In genomic region chr4:169493164-169493524, GRCh38 we compare ENCODE assay signal across 15 cellular contexts.
DNase-seq lines count a peak whose midpoint lies in the region; ATAC-seq and TF ChIP-seq lines count a peak whose summit lies in the region.
"Had no signal": no experiment of that assay in that cellular context is flagged by ENCODE, and none has a peak within 500 bp of the region (broad histone marks: within the 10 kb centered on the region; RNA-seq: fewer than 3 reads in every experiment).

No MANE protein-coding gene starts in this region.

- H3K9me2 ChIP-seq in PC-9 (ENCODE audit: insufficient read depth): no peaks in the 10 kb centered on the region
- H3K9me2 ChIP-seq: SK-N-SH had no signal

- no peaks in the 10 kb centered on the region for H3K27me3 ChIP-seq in PC-9 (ENCODE audit: insufficient read depth, low read depth)
- no peaks in the 10 kb centered on the region for H3K27me3 ChIP-seq in ovary
- no peaks in the 10 kb centered on the region for H3K27me3 ChIP-seq in mesendoderm (ENCODE audit: insufficient read depth, low read length, poor library complexity)
- H3K27me3 ChIP-seq: Peyer's patch had no signal

- H3K4ac ChIP-seq in mesendoderm (ENCODE audit: low read depth, low read length): no peak overlapping the region

- H2BK15ac ChIP-seq in mesendoderm (replicated peaks; ENCODE audit: low read depth): no peak overlapping the region

- H3F3A ChIP-seq in PC-9 (ENCODE audit: insufficient read depth, low read depth): no peaks in the 10 kb centered on the region

- H3K4me2 ChIP-seq in PC-9 (no peak overlapping the region), mesendoderm (ENCODE audit: low read length) (no peak overlapping the region)
- H3K4me2 ChIP-seq: SK-N-SH had no signal

- TF ChIP-seq CTCF in activated CD8-positive, alpha-beta T cell treated with anti-CD3 and anti-CD28 coated beads for 36 hours (IDR thresholded peaks at IDR 0.05): peak; percentile 54
- 0 out of 2 replicates have a peak, but pooled peaks have one; percentile 20 for TF ChIP-seq CTCF in PC-9 (conservative IDR thresholded peaks at IDR 0.05)
- TF ChIP-seq CTCF in chondrocyte (IDR thresholded peaks at IDR 0.05): peak; percentile 46
- TF ChIP-seq CTCF in type B pancreatic cell (conservative IDR thresholded peaks at IDR 0.05): peak; percentile 23
- no peak for TF ChIP-seq CTCF in ovary (IDR thresholded peaks at IDR 0.05)

- H3K9me3 ChIP-seq in PC-9 (ENCODE audit: insufficient read depth, low read depth) (no peaks in the 10 kb centered on the region), ovary (no peaks in the 10 kb centered on the region)
- H3K9me3 ChIP-seq: SK-N-SH had no signal

- H3K36me3 Mint-ChIP-seq in activated CD8-positive, alpha-beta T cell treated with anti-CD3 and anti-CD28 coated beads for 36 hours (ENCODE audit: low read depth): peaks cover 17% of the 10 kb centered on the region
- H3K36me3 Mint-ChIP-seq in activated CD8-positive, alpha-beta T cell treated with anti-CD3 and anti-CD28 coated beads, Interleukin-2, amount 10 ng/mL, durations not matched to agents 7 days and 5 days (ENCODE audit: low read depth): peaks cover 7% of the 10 kb centered on the region
- H3K36me3 Mint-ChIP-seq in chondrocyte (ENCODE audit: low read depth) (peaks cover 18% of the 10 kb centered on the region), type B pancreatic cell (peaks cover 20% of the 10 kb centered on the region)

- no peak overlapping the region for H2BK120ac ChIP-seq in mesendoderm (ENCODE audit: low read depth, low read length)

- TF ChIP-seq POLR2A in ovary (IDR thresholded peaks at IDR 0.05): no peak

- H3K27ac ChIP-seq in PC-9 (no peak overlapping the region), ovary (no peak overlapping the region), mesendoderm (ENCODE audit: low read depth, low read length) (no peak overlapping the region)
- H3K27ac ChIP-seq: Peyer's patch had no signal

- intact Hi-C loops in activated CD8-positive, alpha-beta T cell treated with anti-CD3 and anti-CD28 coated beads for 36 hours (cut with micrococcal nuclease): no loop called here
- intact Hi-C loops in PC-9 (cut with micrococcal nuclease; ENCODE audit: unreplicated experiment) (loop anchor here (5.0 kb wide), 1 partner anchor 1421 kb away; no protein-coding TSS in a partner anchor), ovary (cut with DNase I) (no loop called here)

- H3K27ac Mint-ChIP-seq in activated CD8-positive, alpha-beta T cell treated with anti-CD3 and anti-CD28 coated beads for 36 hours: no peak overlapping the region
- H3K27ac Mint-ChIP-seq in activated CD8-positive, alpha-beta T cell treated with anti-CD3 and anti-CD28 coated beads, Interleukin-2, amount 10 ng/mL, durations not matched to agents 7 days and 5 days: no peak overlapping the region
- H3K27ac Mint-ChIP-seq in chondrocyte (ENCODE audit: unreplicated experiment): peak overlapping the region; percentile 62
- H3K27ac Mint-ChIP-seq in type B pancreatic cell: no peak overlapping the region

- ATAC-seq in activated CD8-positive, alpha-beta T cell treated with anti-CD3 and anti-CD28 coated beads for 36 hours: no peak
- ATAC-seq in activated CD8-positive, alpha-beta T cell treated with anti-CD3 and anti-CD28 coated beads, Interleukin-2, amount 10 ng/mL, durations not matched to agents 7 days and 5 days: no peak

- H3K23ac ChIP-seq in mesendoderm (ENCODE audit: low read length): no peak overlapping the region

- BruUV-seq in PC-9 (replicated peaks; lab: Mats Ljungman, UMichigan): no TSS peak

- DNase-seq in activated CD8-positive, alpha-beta T cell treated with anti-CD3 and anti-CD28 coated beads for 36 hours: no peak
- no peak for DNase-seq in activated CD8-positive, alpha-beta T cell treated with anti-CD3 and anti-CD28 coated beads, Interleukin-2, amount 10 ng/mL, durations not matched to agents 7 days and 5 days
- DNase-seq in PC-9 (no peak), chondrocyte (ENCODE audit: low spot score) (no peak), type B pancreatic cell (ENCODE audit: extremely low spot score, unreplicated experiment) (no peak), ovary (no peak), mesendoderm (no peak), Kasumi-1 (lab: John Stamatoyannopoulos, UW) (no peak)
- DNase-seq: 8988T, NCI-H2081 treated with DMSO at 0.1 percent for 48 hours, NCI-H510A, NCI-H774, Right ventricle myocardium superior had no signal

- H3K27me3 Mint-ChIP-seq in activated CD8-positive, alpha-beta T cell treated with anti-CD3 and anti-CD28 coated beads for 36 hours: no peaks in the 10 kb centered on the region
- H3K27me3 Mint-ChIP-seq in activated CD8-positive, alpha-beta T cell treated with anti-CD3 and anti-CD28 coated beads, Interleukin-2, amount 10 ng/mL, durations not matched to agents 7 days and 5 days (ENCODE audit: low read depth): no peaks in the 10 kb centered on the region
- H3K27me3 Mint-ChIP-seq in chondrocyte (ENCODE audit: low read depth) (no peaks in the 10 kb centered on the region), type B pancreatic cell (no peaks in the 10 kb centered on the region)

- no peak overlapping the region for H3K56ac ChIP-seq in mesendoderm (ENCODE audit: low read length)

- no peak overlapping the region for H2BK5ac ChIP-seq in mesendoderm (ENCODE audit: low read length)

- POLR2A ChIA-PET in activated CD8-positive, alpha-beta T cell treated with anti-CD3 and anti-CD28 coated beads for 36 hours (lab: Charles Lee): interaction anchor here (1.1 kb wide), 1 partner anchor 518 kb away, joined by 3 read pairs; no protein-coding TSS in a partner anchor
- POLR2A ChIA-PET in activated CD8-positive, alpha-beta T cell treated with anti-CD3 and anti-CD28 coated beads, Interleukin-2, amount 10 ng/mL, durations not matched to agents 7 days and 5 days (lab: Charles Lee): no interaction called here
- POLR2A ChIA-PET in PC-9 (lab: Charles Lee; ENCODE audit: unreplicated experiment): no interaction called here

- no peak overlapping the region for H3K9ac ChIP-seq in mesendoderm (ENCODE audit: low read length)
- H3K9ac ChIP-seq: SK-N-SH had no signal

- H4K20me1 ChIP-seq in PC-9 (ENCODE audit: insufficient read depth): no peaks in the 10 kb centered on the region

- H3K9me3 Mint-ChIP-seq in activated CD8-positive, alpha-beta T cell treated with anti-CD3 and anti-CD28 coated beads for 36 hours: peaks cover 4% of the 10 kb centered on the region
- no peaks in the 10 kb centered on the region for H3K9me3 Mint-ChIP-seq in activated CD8-positive, alpha-beta T cell treated with anti-CD3 and anti-CD28 coated beads, Interleukin-2, amount 10 ng/mL, durations not matched to agents 7 days and 5 days (ENCODE audit: insufficient read depth)
- H3K9me3 Mint-ChIP-seq in chondrocyte (ENCODE audit: low read depth) (peaks cover 18% of the 10 kb centered on the region), type B pancreatic cell (no peaks in the 10 kb centered on the region)

- H2AK5ac ChIP-seq in mesendoderm (ENCODE audit: low read length): no peak overlapping the region

- no peaks in the 10 kb centered on the region for H3K4me1 ChIP-seq in PC-9 (replicated peaks; ENCODE audit: insufficient read depth)
- H3K4me1 ChIP-seq in ovary (ENCODE audit: insufficient read depth): no peaks in the 10 kb centered on the region
- no peaks in the 10 kb centered on the region for H3K4me1 ChIP-seq in mesendoderm (ENCODE audit: control insufficient read depth, low read depth, low read length)
- H3K4me1 ChIP-seq: Peyer's patch had no signal

- CTCF ChIA-PET in activated CD8-positive, alpha-beta T cell treated with anti-CD3 and anti-CD28 coated beads for 36 hours (lab: Charles Lee): interaction anchor here (0.7 to 3.5 kb wide), 7 partner anchors 12 to 977 kb away, joined by 3 to 17 read pairs (median 3); partner anchors contain the start of gene NEK1
- CTCF ChIA-PET in activated CD8-positive, alpha-beta T cell treated with anti-CD3 and anti-CD28 coated beads, Interleukin-2, amount 10 ng/mL, durations not matched to agents 7 days and 5 days (lab: Charles Lee): interaction anchor here (0.7 to 1.3 kb wide), 11 partner anchors 14 to 572 kb away, joined by 3 to 10 read pairs (median 3); no protein-coding TSS in a partner anchor
- CTCF ChIA-PET in PC-9 (lab: Charles Lee): no interaction called here

- WGBS in ovary, 3 donors: 60 to 61% (median 61%) methylated on average over 2 of the region's 2 CpGs
- WGBS in mesendoderm (ENCODE audit: extremely low coverage, insufficient coverage, low lambda C conversion rate): no CpG with 5 or more reads among the region's 2 CpGs

- TF ChIP-seq EP300 in ovary (IDR thresholded peaks at IDR 0.05): no peak

- H3K4me1 Mint-ChIP-seq in activated CD8-positive, alpha-beta T cell treated with anti-CD3 and anti-CD28 coated beads for 36 hours (ENCODE audit: low read depth): peaks cover 3% of the 10 kb centered on the region
- H3K4me1 Mint-ChIP-seq in activated CD8-positive, alpha-beta T cell treated with anti-CD3 and anti-CD28 coated beads, Interleukin-2, amount 10 ng/mL, durations not matched to agents 7 days and 5 days (ENCODE audit: low read depth): peaks cover 10% of the 10 kb centered on the region
- H3K4me1 Mint-ChIP-seq in chondrocyte (ENCODE audit: low read depth) (peaks cover 10% of the 10 kb centered on the region), type B pancreatic cell (ENCODE audit: unreplicated experiment) (no peaks in the 10 kb centered on the region)

- H4K5ac ChIP-seq in mesendoderm (ENCODE audit: low read length): no peak overlapping the region

- H3K79me1 ChIP-seq in mesendoderm (ENCODE audit: low read length): no peaks in the 10 kb centered on the region

- H3K36me3 ChIP-seq in PC-9 (ENCODE audit: low read depth) (no peaks in the 10 kb centered on the region), ovary (no peaks in the 10 kb centered on the region), mesendoderm (ENCODE audit: control insufficient read depth, insufficient read depth, low read length) (no peaks in the 10 kb centered on the region)
- H3K36me3 ChIP-seq: Peyer's patch had no signal

- H3K18ac ChIP-seq in mesendoderm (ENCODE audit: low read length): no peak overlapping the region

- H3K4me3 Mint-ChIP-seq in activated CD8-positive, alpha-beta T cell treated with anti-CD3 and anti-CD28 coated beads for 36 hours: no peak overlapping the region
- no peak overlapping the region for H3K4me3 Mint-ChIP-seq in activated CD8-positive, alpha-beta T cell treated with anti-CD3 and anti-CD28 coated beads, Interleukin-2, amount 10 ng/mL, durations not matched to agents 7 days and 5 days
- no peak overlapping the region for H3K4me3 Mint-ChIP-seq in chondrocyte (ENCODE audit: unreplicated experiment)
- no peak overlapping the region for H3K4me3 Mint-ChIP-seq in type B pancreatic cell

- H3K4me3 ChIP-seq in PC-9 (no peak overlapping the region), ovary (no peak overlapping the region), mesendoderm (ENCODE audit: low read length) (no peak overlapping the region)
- H3K4me3 ChIP-seq: Peyer's patch had no signal

- no peak overlapping the region for H4K8ac ChIP-seq in mesendoderm (ENCODE audit: low read depth, low read length)

- H2AFZ ChIP-seq in PC-9: no peak overlapping the region

- H3K79me2 ChIP-seq in PC-9 (ENCODE audit: low read depth) (no peaks in the 10 kb centered on the region), mesendoderm (ENCODE audit: control insufficient read depth, insufficient read depth, low read length) (no peaks in the 10 kb centered on the region)

Comparison
In these comparisons a context has a peak if more than half of its experiments do, and no peak if none do; other contexts are left out.
1. CTCF ChIP-seq: peak in activated CD8-positive, alpha-beta T cell treated with anti-CD3 and anti-CD28 coated beads for 36 hours (single experiment), PC-9 (single experiment), chondrocyte (single experiment) and type B pancreatic cell (single experiment); none in ovary (0 of 3).